15 cellular contexts compared by ENCODE assay signal in genomic region chr5:102036927-102037326, GRCh38.
DNase-seq lines count a peak whose midpoint lies in the region; ATAC-seq and TF ChIP-seq lines count a peak whose summit lies in the region.
"Had no signal": no experiment of that assay in that cellular context is flagged by ENCODE, and none has a peak within 500 bp of the region (broad histone marks: within the 10 kb centered on the region; RNA-seq: fewer than 3 reads in every experiment).

No MANE protein-coding gene starts in this region.

- no peak overlapping the region for H2BK120ac ChIP-seq in mesenchymal stem cell (ENCODE audit: low read depth, low read length)

- no peaks in the 10 kb centered on the region for H3K36me3 ChIP-seq in adipocyte (ENCODE audit: control insufficient read depth, insufficient read depth, low read length, severe bottlenecking)
- no peaks in the 10 kb centered on the region for H3K36me3 ChIP-seq in mesenchymal stem cell (ENCODE audit: control insufficient read depth in 1 of 2, insufficient read depth in 2 of 2, low read depth in 1 of 2, low read length in 2 of 2)
- no peaks in the 10 kb centered on the region for H3K36me3 ChIP-seq in thyroid gland
- H3K36me3 ChIP-seq: BLaER1 treated with 17β-estradiol and CSF1 and Interleukin-3, amounts not matched to agents 10 nM and 100 nM had no signal

- no peak overlapping the region for H2AK5ac ChIP-seq in mesenchymal stem cell (ENCODE audit: low read length, severe bottlenecking)

- no peak overlapping the region for H3K4ac ChIP-seq in mesenchymal stem cell (ENCODE audit: low read depth in 1 of 2, low read length in 2 of 2)

- ATAC-seq in GM18909 (IDR thresholded peaks at IDR 0.05; ENCODE audit: poor library complexity, unreplicated experiment) (no peak), omental fat pad (ENCODE audit: low FRiP score) (no peak)
- ATAC-seq: HCT116 had no signal

- H3K9me3 ChIP-seq in adipocyte (ENCODE audit: control insufficient read depth, low read length) (no peaks in the 10 kb centered on the region), mesenchymal stem cell (ENCODE audit: control insufficient read depth, low read length) (no peaks in the 10 kb centered on the region), thyroid gland (no peaks in the 10 kb centered on the region)
- H3K9me3 ChIP-seq: BLaER1 treated with 17β-estradiol and CSF1 and Interleukin-3, amounts not matched to agents 10 nM and 100 nM had no signal

- H4K8ac ChIP-seq in mesenchymal stem cell (ENCODE audit: low read length), result peak overlapping the region; percentile 69

- H3K27ac ChIP-seq in mesenchymal stem cell (ENCODE audit: low read length, poor library complexity, severe bottlenecking), result no peak overlapping the region
- peak overlapping the region in 2 of 3 donors; percentile 29 to 48 for H3K27ac ChIP-seq in thyroid gland
- H3K27ac ChIP-seq: BLaER1 treated with 17β-estradiol and CSF1 and Interleukin-3, amounts not matched to agents 10 nM and 100 nM had no signal

- H3K23ac ChIP-seq in mesenchymal stem cell (ENCODE audit: low read length in 2 of 2), result no peak overlapping the region

- H2BK5ac ChIP-seq in mesenchymal stem cell (ENCODE audit: low read depth, low read length, poor library complexity, severe bottlenecking), result no peak overlapping the region

- intact Hi-C loops in thyroid gland (cut with DNase I), result no loop called here

- TF ChIP-seq CTCF in thyroid gland (IDR thresholded peaks at IDR 0.05) (no peak), omental fat pad (IDR thresholded peaks at IDR 0.05) (no peak)

- DNase-seq in NCI-H146 (lab: John Stamatoyannopoulos, UW) (peak; percentile 2), NCI-H146 treated with DMSO at 0.1 percent for 48 hours (lab: John Stamatoyannopoulos, UW; ENCODE audit: unreplicated experiment) (no peak), adipocyte (ENCODE audit: low read depth) (no peak), mesenchymal stem cell (no peak), thyroid gland (peak; percentile 21 to 30), GM19238 (ENCODE audit: insufficient read length, low spot score) (no peak), omental fat pad (ENCODE audit: low spot score) (no peak)
- DNase-seq: 8988T; ACHN; Calu3; CD4-positive, alpha-beta T cell; DMS 273 treated with DMSO at 0.1 percent for 48 hours had no signal

- no peak overlapping the region for H4K91ac ChIP-seq in mesenchymal stem cell (ENCODE audit: low read length)

- H3K4me1 ChIP-seq in adipocyte (ENCODE audit: control insufficient read depth, insufficient read depth, low read length) (peaks cover 15% of the 10 kb centered on the region), mesenchymal stem cell (ENCODE audit: control insufficient read depth, insufficient read depth, low read depth, low read length) (no peaks in the 10 kb centered on the region), thyroid gland (peaks cover 9 to 18% of the 10 kb centered on the region in 2 donors)
- H3K4me1 ChIP-seq: BLaER1 treated with 17β-estradiol and CSF1 and Interleukin-3, amounts not matched to agents 10 nM and 100 nM had no signal

- no peaks in the 10 kb centered on the region for H3K79me1 ChIP-seq in mesenchymal stem cell (replicated peaks; ENCODE audit: low read length, poor library complexity, severe bottlenecking)

- H3K4me3 ChIP-seq in adipocyte (ENCODE audit: low read length) (no peak overlapping the region), mesenchymal stem cell (ENCODE audit: insufficient read depth in 1 of 2, low read depth in 1 of 2, low read length in 2 of 2) (no peak overlapping the region), thyroid gland (replicated peaks in 1 of 3) (no peak overlapping the region)
- H3K4me3 ChIP-seq: BLaER1 treated with 17β-estradiol and CSF1 and Interleukin-3, amounts not matched to agents 10 nM and 100 nM had no signal

- no peak overlapping the region for H3K18ac ChIP-seq in mesenchymal stem cell (ENCODE audit: low read depth in 1 of 2, low read length in 2 of 2)

- H3K27me3 ChIP-seq in adipocyte (replicated peaks; ENCODE audit: control insufficient read depth, insufficient read depth, low read length) (no peaks in the 10 kb centered on the region), mesenchymal stem cell (ENCODE audit: control insufficient read depth in 1 of 2, insufficient read depth in 1 of 2, low read length in 2 of 2) (no peaks in the 10 kb centered on the region), thyroid gland (no peaks in the 10 kb centered on the region)
- H3K27me3 ChIP-seq: BLaER1 treated with 17β-estradiol and CSF1 and Interleukin-3, amounts not matched to agents 10 nM and 100 nM had no signal

- H2AFZ ChIP-seq in mesenchymal stem cell (ENCODE audit: low read depth, low read length), result no peak overlapping the region

- H3K4me2 ChIP-seq in mesenchymal stem cell (ENCODE audit: low read length, poor library complexity, severe bottlenecking), result no peak overlapping the region
- H3K4me2 ChIP-seq: BLaER1 treated with 17β-estradiol and CSF1 and Interleukin-3, amounts not matched to agents 10 nM and 100 nM had no signal

- no peak overlapping the region for H2BK15ac ChIP-seq in mesenchymal stem cell (ENCODE audit: low read depth, poor library complexity, severe bottlenecking)

- no peak overlapping the region for H2BK12ac ChIP-seq in mesenchymal stem cell (ENCODE audit: low read length in 2 of 2)

- TF ChIP-seq POLR2A in thyroid gland (IDR thresholded peaks at IDR 0.05), result no peak

- H3K14ac ChIP-seq in mesenchymal stem cell (ENCODE audit: low read length in 2 of 2), result no peak overlapping the region

- H3K9ac ChIP-seq in adipocyte (ENCODE audit: low read length) (peak overlapping the region; percentile 34), mesenchymal stem cell (ENCODE audit: low read length) (no peak overlapping the region)
- H3K9ac ChIP-seq: BLaER1 treated with 17β-estradiol and CSF1 and Interleukin-3, amounts not matched to agents 10 nM and 100 nM had no signal

Comparison
In these comparisons a context has a peak if more than half of its experiments do, and no peak if none do; other contexts are left out.
1. DNase-seq: peak in NCI-H146 (single experiment) and thyroid gland (2 of 2); none in NCI-H146 treated with DMSO at 0.1 percent for 48 hours (single experiment), adipocyte (single experiment), mesenchymal stem cell (single experiment), GM19238 (single experiment) and omental fat pad (single experiment).